In genomic region chr6:12097791-12098190, GRCh38 we compare ENCODE assay signal across 24 cellular contexts.
DNase-seq lines count a peak whose midpoint lies in the region; ATAC-seq and TF ChIP-seq lines count a peak whose summit lies in the region.
"Had no signal": no experiment of that assay in that cellular context is flagged by ENCODE, and none has a peak within 500 bp of the region (broad histone marks: within the 10 kb centered on the region; RNA-seq: fewer than 3 reads in every experiment).

No MANE protein-coding gene starts in this region.

- H3K4me1 ChIP-seq in BE2C, result peaks cover 2% of the 10 kb centered on the region; the same call in 1 of the 2 replicates

- H3K4me3 ChIP-seq in retinal pigment epithelial cell (ENCODE audit: low read length), result no peak overlapping the region
- no peak overlapping the region for H3K4me3 ChIP-seq in BE2C (ENCODE audit: low read depth, low read length)
- H3K4me3 ChIP-seq: left ventricle myocardium inferior, suprapubic skin had no signal

- no peaks in the 10 kb centered on the region for H3K9me3 ChIP-seq in BE2C
- H3K9me3 ChIP-seq: suprapubic skin had no signal

- DNase-seq in EH (ENCODE audit: low read depth) (peak; percentile 54), M059J (ENCODE audit: low read depth) (peak; percentile 20), fibroblast of gingiva (ENCODE audit: low read depth) (peak; percentile 61), retinal pigment epithelial cell (ENCODE audit: low read depth) (peak; percentile 34), DMS79 (lab: John Stamatoyannopoulos, UW) (no peak), BE2C (no peak)
- no peak for DNase-seq in activated CD4-positive, alpha-beta T cell treated with anti-CD3 and anti-CD28 coated beads for 4 hours
- DNase-seq: activated CD4-positive, alpha-beta T cell treated with anti-CD3 and anti-CD28 coated beads, Interleukin-2, amount 10 ng/mL, durations not matched to agents 24 days and 14 days; activated naive CD4-positive, alpha-beta T cell; activated T-cell treated with anti-CD3 and anti-CD28 coated beads, Interleukin-2, amount 50 U/mL, for 4 hours; CD8-positive, alpha-beta T cell; DMS153; effector memory CD4-positive, alpha-beta T cell; erythroblast; GF-D8; islet precursor cell; left ventricle myocardium inferior; NCI-H1436 treated with DMSO at 0.1 percent for 48 hours; NCI-H2107; NCI-H446 treated with DMSO at 0.1 percent for 48 hours; NCI-H82; stimulated activated naive CD4-positive, alpha-beta T cell had no signal

- no peaks in the 10 kb centered on the region for H3K36me3 ChIP-seq in BE2C
- H3K36me3 ChIP-seq: left ventricle myocardium inferior, suprapubic skin had no signal

- TF ChIP-seq CTCF in retinal pigment epithelial cell (conservative IDR thresholded peaks at IDR 0.05; ENCODE audit: low read depth, low read length) (no peak), BE2C (IDR thresholded peaks at IDR 0.05; ENCODE audit: low read depth, low read length) (no peak)

- H3K27me3 ChIP-seq in BE2C, result no peaks in the 10 kb centered on the region
- H3K27me3 ChIP-seq: suprapubic skin had no signal

- no peak for ATAC-seq in GM19397 (IDR thresholded peaks at IDR 0.05; ENCODE audit: unreplicated experiment)
- ATAC-seq: activated T-cell treated with anti-CD3 and anti-CD28 coated beads, Interleukin-2, amount 50 U/mL, for 4 hours; CD8-positive, alpha-beta T cell had no signal

Comparison
In these comparisons a context has a peak if more than half of its experiments do, and no peak if none do; other contexts are left out.
1. DNase-seq: peak in EH (single experiment), M059J (single experiment), fibroblast of gingiva (single experiment) and retinal pigment epithelial cell (single experiment); none in DMS79 (single experiment), BE2C (single experiment) and activated CD4-positive, alpha-beta T cell treated with anti-CD3 and anti-CD28 coated beads for 4 hours (0 of 2).